ENCODE assay signal across 12 cellular contexts in the genomic region with DNA sequence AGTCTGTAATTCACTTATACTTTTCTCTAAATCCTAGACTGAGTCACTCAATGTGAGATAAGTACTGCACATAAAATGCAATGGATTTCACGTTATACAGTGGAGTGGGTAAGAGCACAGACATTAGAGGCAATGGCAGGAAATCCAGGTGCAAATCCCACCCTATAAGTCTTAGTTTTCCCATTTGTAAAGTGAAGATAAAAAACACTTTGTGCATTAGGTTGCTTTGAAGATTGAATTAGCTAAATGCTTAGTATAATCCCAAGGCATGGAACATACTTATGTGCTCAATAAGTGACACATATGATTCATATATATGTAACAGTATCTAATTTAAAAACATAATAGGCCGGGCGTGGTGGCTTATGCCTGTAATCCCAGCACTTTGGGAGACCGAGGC. TPM values are rescaled to one million over a fixed set of nuclear protein-coding genes. Genes with fewer than 3 reads are reported as not detected.
"Had no signal": no experiment of that assay in that cellular context is flagged by ENCODE, and none has a peak within 500 bp of the region (broad histone marks: within the 10 kb centered on the region; RNA-seq: fewer than 3 reads in every experiment).

No MANE protein-coding gene starts in this region.

- DNase-seq: GM23248, GOT3, H7, HFFc6, IMR-90 had no signal

- H3K4me3 Mint-ChIP-seq: HFFc6 had no signal

- H3K27ac ChIP-seq: GM23248, HL-60 had no signal

- H3K4me1 ChIP-seq: HAP-1 had no signal

- ATAC-seq: HCT116, HepG2, K562 had no signal

- H3K36me3 ChIP-seq: HAP-1 had no signal

- H3K4me3 ChIP-seq: GM23248, HAP-1, K562 had no signal

- H3K9me3 ChIP-seq: HAP-1 had no signal

- H3K27ac Mint-ChIP-seq: HFFc6 had no signal

- H3K9me3 Mint-ChIP-seq: HFFc6 had no signal

- H3K9ac ChIP-seq: GM23248 had no signal

RNA-seq across cellular contexts. Expression of gene ACTG2, which starts 10.5 kb away (rescaled TPM):
- total RNA-seq: GM23248, H4, HT1080 had no signal
